18 cellular contexts compared by ENCODE assay signal in genomic region chr2:33068261-33068660, GRCh38.
DNase-seq lines count a peak whose midpoint lies in the region; ATAC-seq, FAIRE-seq and TF ChIP-seq lines count a peak whose summit lies in the region.
"Had no signal": no experiment of that assay in that cellular context is flagged by ENCODE, and none has a peak within 500 bp of the region (broad histone marks: within the 10 kb centered on the region; RNA-seq: fewer than 3 reads in every experiment).

No MANE protein-coding gene starts in this region.

- no peak overlapping the region for H4K8ac ChIP-seq in mesenchymal stem cell (ENCODE audit: low read length)

- no peak overlapping the region for H2AK5ac ChIP-seq in mesenchymal stem cell (ENCODE audit: low read length, severe bottlenecking)

- H3K18ac ChIP-seq in mesenchymal stem cell (ENCODE audit: low read depth in 1 of 2, low read length in 2 of 2), result no peak overlapping the region

- H2BK5ac ChIP-seq in mesenchymal stem cell (ENCODE audit: low read depth, low read length, poor library complexity, severe bottlenecking), result no peak overlapping the region

- DNase-seq in EL (peak; percentile 80), RCC 7860 (ENCODE audit: low spot score) (peak; percentile 88), coronary artery (ENCODE audit: low spot score) (no peak), mesenchymal stem cell (peak; percentile 72), HUDEP-2 (lab: John Stamatoyannopoulos, UW; ENCODE audit: unreplicated experiment in 76 of 76) (no peak), DMS53 treated with DMSO at 0.1 percent for 48 hours (lab: John Stamatoyannopoulos, UW; ENCODE audit: unreplicated experiment) (no peak), COR-L47 (lab: John Stamatoyannopoulos, UW) (no peak)
- DNase-seq: activated naive CD4-positive, alpha-beta T cell; endodermal cell; heart left ventricle; islet precursor cell; NCI-H1105 treated with DMSO at 0.1 percent for 48 hours; NCI-H510A treated with DMSO at 0.1 percent for 48 hours; nucleus accumbens; sigmoid colon; upper lobe of right lung had no signal

- H3K27ac ChIP-seq in coronary artery (peak overlapping the region; percentile 43 to 89), mesenchymal stem cell (ENCODE audit: low read length, poor library complexity, severe bottlenecking) (no peak overlapping the region)
- H3K27ac ChIP-seq: heart left ventricle, upper lobe of right lung had no signal

- no peak overlapping the region for H4K91ac ChIP-seq in mesenchymal stem cell (ENCODE audit: low read length)

- FAIRE-seq in RCC 7860 (lab: Jason Lieb, UNC), result peak; percentile 94

- H2AFZ ChIP-seq in mesenchymal stem cell (ENCODE audit: low read depth, low read length), result no peak overlapping the region

- H3K23ac ChIP-seq in mesenchymal stem cell (ENCODE audit: low read length in 2 of 2), result no peak overlapping the region

- H2BK120ac ChIP-seq in mesenchymal stem cell (ENCODE audit: low read depth, low read length), result no peak overlapping the region

- no peak for ATAC-seq in GM18861 (IDR thresholded peaks at IDR 0.05; ENCODE audit: unreplicated experiment)
- ATAC-seq: heart left ventricle; stimulated activated memory B cell treated with anti-CD40 and anti-IgM and Interleukin-4, amounts not matched to agents 10 μg/mL and 1 μg/mL and 100 μg/mL, for 72 hours; upper lobe of right lung had no signal

- no peak overlapping the region for H3K4ac ChIP-seq in mesenchymal stem cell (ENCODE audit: low read depth in 1 of 2, low read length in 2 of 2)

- peaks cover 13% of the 10 kb centered on the region for H3K9me3 ChIP-seq in mesenchymal stem cell (ENCODE audit: control insufficient read depth, low read length)
- H3K9me3 ChIP-seq: sigmoid colon, upper lobe of right lung had no signal

- H3K4me3 ChIP-seq in coronary artery (no peak overlapping the region), mesenchymal stem cell (ENCODE audit: insufficient read depth in 1 of 2, low read depth in 1 of 2, low read length in 2 of 2) (no peak overlapping the region)
- H3K4me3 ChIP-seq: heart left ventricle, sigmoid colon, upper lobe of right lung had no signal

- H3K9ac ChIP-seq in mesenchymal stem cell (ENCODE audit: low read length), result no peak overlapping the region

- H3K36me3 ChIP-seq in mesenchymal stem cell (ENCODE audit: control insufficient read depth in 1 of 2, insufficient read depth in 2 of 2, low read depth in 1 of 2, low read length in 2 of 2), result no peaks in the 10 kb centered on the region
- H3K36me3 ChIP-seq: heart left ventricle, sigmoid colon, upper lobe of right lung had no signal

- H3K4me2 ChIP-seq in mesenchymal stem cell (ENCODE audit: low read length, poor library complexity, severe bottlenecking), result no peak overlapping the region

- no CpG with 5 or more reads among the region's 2 CpGs for WGBS in mesenchymal stem cell

- H3K27me3 ChIP-seq in mesenchymal stem cell (ENCODE audit: control insufficient read depth in 1 of 2, insufficient read depth in 1 of 2, low read length in 2 of 2), result no peaks in the 10 kb centered on the region
- H3K27me3 ChIP-seq: heart left ventricle, sigmoid colon, upper lobe of right lung had no signal

- no peak overlapping the region for H2BK15ac ChIP-seq in mesenchymal stem cell (ENCODE audit: low read depth, poor library complexity, severe bottlenecking)

- no peak for TF ChIP-seq CTCF in coronary artery (IDR thresholded peaks at IDR 0.05)

- H3K79me1 ChIP-seq in mesenchymal stem cell (replicated peaks; ENCODE audit: low read length, poor library complexity, severe bottlenecking), result peaks cover 4% of the 10 kb centered on the region

- peaks cover 10% of the 10 kb centered on the region for H3K4me1 ChIP-seq in mesenchymal stem cell (ENCODE audit: control insufficient read depth, insufficient read depth, low read depth, low read length)
- H3K4me1 ChIP-seq: upper lobe of right lung had no signal

- H3K14ac ChIP-seq in mesenchymal stem cell (ENCODE audit: low read length in 2 of 2), result no peak overlapping the region

- no peak overlapping the region for H2BK12ac ChIP-seq in mesenchymal stem cell (ENCODE audit: low read length in 2 of 2)

Comparison
In these comparisons a context has a peak if more than half of its experiments do, and no peak if none do; other contexts are left out.
1. DNase-seq: peak in EL (single experiment), RCC 7860 (single experiment) and mesenchymal stem cell (single experiment); none in coronary artery (single experiment), HUDEP-2 (0 of 76), DMS53 treated with DMSO at 0.1 percent for 48 hours (single experiment) and COR-L47 (single experiment).